Comparison of ENCODE assay signal across 22 cellular contexts in genomic region chr2:208618220-208618619, GRCh38.
"Had no signal": no experiment of that assay in that cellular context is flagged by ENCODE, and none has a peak within 500 bp of the region (broad histone marks: within the 10 kb centered on the region; RNA-seq: fewer than 3 reads in every experiment).

No MANE protein-coding gene starts in this region.

- H3K4me3 ChIP-seq: MG63, SJSA1, SK-N-MC had no signal

- H3K27me3 ChIP-seq: MG63, SJSA1 had no signal

- H3K36me3 ChIP-seq: MG63, SJSA1 had no signal

- DNase-seq: Karpas-422, KG1, MG63, NCI-H1092, NCI-H1105 treated with DMSO at 0.1 percent for 48 hours, NCI-H1417 treated with DMSO at 0.1 percent for 48 hours, NCI-H146, NCI-H1694 treated with DMSO at 0.1 percent for 48 hours, NCI-H1930, NCI-H2081, NCI-H2107, NCI-H2171, NCI-H226, NCI-H446 treated with DMSO at 0.1 percent for 48 hours, NCI-H510A treated with DMSO at 0.1 percent for 48 hours, NCI-H526 treated with DMSO at 0.1 percent for 48 hours, NCI-H748 treated with DMSO at 0.1 percent for 48 hours, Right ventricle myocardium superior, RPMI8226, SIG-M5 had no signal

- H3K27ac ChIP-seq: SJSA1, SK-N-MC had no signal

- H3K4me1 ChIP-seq: SJSA1 had no signal
